ENCODE assay signal across 8 cellular contexts in genomic region chr12:128817115-128818015, GRCh38. TPM values are rescaled to one million over a fixed set of nuclear protein-coding genes. Genes with fewer than 3 reads are reported as not detected.
DNase-seq lines count a peak whose midpoint lies in the region; ATAC-seq and TF ChIP-seq lines count a peak whose summit lies in the region.

No MANE protein-coding gene starts in this region.

- peak overlapping the region; percentile 41 for H3K18ac ChIP-seq in H9 (ENCODE audit: insufficient read length, low read depth, low read length)

- H3K27me3 ChIP-seq in H9 (ENCODE audit: insufficient read depth, low read length) (no peaks in the 10 kb centered on the region), mucosa of stomach (ENCODE audit: control insufficient read depth, insufficient read depth, low read length) (no peaks in the 10 kb centered on the region)

- no peak overlapping the region for H3T11ph ChIP-seq in H9 (ENCODE audit: low read length)

- H3K4me1 Mint-ChIP-seq in H9, result peaks cover 45 to 50% of the 10 kb centered on the region in 2 experiments

- no peak overlapping the region for H3K23ac ChIP-seq in H9 (ENCODE audit: insufficient read length, low read depth, low read length)

- H3K9me3 ChIP-seq in H9 (ENCODE audit: control insufficient read depth, low read depth, low read length), result no peaks in the 10 kb centered on the region
- no peaks in the 10 kb centered on the region for H3K9me3 ChIP-seq in mucosa of stomach (ENCODE audit: control insufficient read depth, low read length)

- no peak overlapping the region for H2AK5ac ChIP-seq in H9 (ENCODE audit: insufficient read length, low read length)

- H2AFZ ChIP-seq in H9 (ENCODE audit: low read length), result no peak overlapping the region

- peak; percentile 30 for ATAC-seq in GM18508 (IDR thresholded peaks at IDR 0.05; ENCODE audit: insufficient read depth, unreplicated experiment)
- ATAC-seq in omental fat pad (ENCODE audit: low FRiP score), result no peak

- peak overlapping the region in 1 of 3 experiments; percentile 76; a peak in 3 of 7 replicates for H3K27ac Mint-ChIP-seq in H9

- H2BK15ac ChIP-seq in H9 (ENCODE audit: low read depth, low read length), result no peak overlapping the region

- no peaks in the 10 kb centered on the region for H3K27me3 Mint-ChIP-seq in H9 (ENCODE audit: low read depth)

- WGBS in H9 (ENCODE audit: extremely low coverage, insufficient read length, low lambda C conversion rate), result no CpG with 5 or more reads among the region's 8 CpGs

- H3K36me3 ChIP-seq in mucosa of stomach (ENCODE audit: control insufficient read depth, insufficient read depth, low read length), result no peaks in the 10 kb centered on the region

- no peak overlapping the region for H2BK20ac ChIP-seq in H9 (ENCODE audit: low read depth, low read length, poor library complexity, severe bottlenecking)

- no peaks in the 10 kb centered on the region for H3K23me2 ChIP-seq in H9 (ENCODE audit: insufficient read length, low read depth, low read length, poor library complexity, severe bottlenecking)

- peaks cover 18% of the 10 kb centered on the region for H3K79me1 ChIP-seq in H9 (ENCODE audit: insufficient read depth, low read depth, low read length, poor library complexity, severe bottlenecking)

- TF ChIP-seq CTCF in H9 (conservative IDR thresholded peaks at IDR 0.05), result no peak
- no peak for TF ChIP-seq CTCF in coronary artery (IDR thresholded peaks at IDR 0.05)
- TF ChIP-seq CTCF in omental fat pad (IDR thresholded peaks at IDR 0.05), result no peak

- H3K9ac ChIP-seq in H9 (ENCODE audit: extremely low read depth, insufficient read length, low read length) (no peak overlapping the region), mucosa of stomach (ENCODE audit: low read length) (peak overlapping the region; percentile 5)

- H2BK12ac ChIP-seq in H9 (ENCODE audit: insufficient read length, low read depth, low read length), result no peak overlapping the region

- H3K79me2 ChIP-seq in H9 (ENCODE audit: insufficient read depth, low read length), result peaks cover 64% of the 10 kb centered on the region

- H4K91ac ChIP-seq in H9 (ENCODE audit: insufficient read length, low read depth, low read length), result no peak overlapping the region

- no peaks in the 10 kb centered on the region for H3K9me3 Mint-ChIP-seq in H9

- DNase-seq in H9 (no peak), NCI-H510A (lab: John Stamatoyannopoulos, UW) (peak; percentile 43), coronary artery (ENCODE audit: low spot score) (no peak), LoVo (ENCODE audit: low spot score) (no peak), omental fat pad (ENCODE audit: low spot score) (no peak), GM19240 (ENCODE audit: insufficient read length, low spot score) (no peak)

- H3K4me3 Mint-ChIP-seq in H9, result no peak overlapping the region; a peak in 1 of 5 replicates

- peaks cover 12% of the 10 kb centered on the region for H3K4me1 ChIP-seq in H9 (ENCODE audit: insufficient read depth, low read length)
- H3K4me1 ChIP-seq in mucosa of stomach (ENCODE audit: control insufficient read depth, insufficient read depth, low read length), result peaks cover 43% of the 10 kb centered on the region

- H4K8ac ChIP-seq in H9 (replicated peaks; ENCODE audit: insufficient read length, low read depth, low read length), result no peak overlapping the region

- H3K27ac ChIP-seq in H9 (ENCODE audit: insufficient read length, low read depth, low read length), result no peak overlapping the region
- H3K27ac ChIP-seq in coronary artery, result peak overlapping the region; percentile 60 to 65

- H4K5ac ChIP-seq in H9 (ENCODE audit: insufficient read length, low read depth, low read length), result no peak overlapping the region

- no peak overlapping the region for H3K4me2 ChIP-seq in H9 (ENCODE audit: insufficient read depth, insufficient read length, low read length)

- no peaks in the 10 kb centered on the region for H4K20me1 ChIP-seq in H9 (ENCODE audit: control insufficient read depth, insufficient read depth, insufficient read length)

- H3K14ac ChIP-seq in H9 (ENCODE audit: insufficient read depth, low read length), result no peak overlapping the region

- no peak overlapping the region for H3K56ac ChIP-seq in H9 (ENCODE audit: insufficient read length, low read depth, low read length)

- H3K4me3 ChIP-seq in coronary artery (peak overlapping the region; percentile 9), mucosa of stomach (ENCODE audit: low read length) (no peak overlapping the region)

- H3K36me3 Mint-ChIP-seq in H9 (ENCODE audit: insufficient read depth in 1 of 3, low read depth in 3 of 3), result peaks cover 26 to 43% (median 43%) of the 10 kb centered on the region in 3 experiments; a peak in 6 of 7 replicates

- no peak overlapping the region for H3K4ac ChIP-seq in H9 (ENCODE audit: low read depth, low read length)

- H2BK5ac ChIP-seq in H9 (ENCODE audit: insufficient read length, low read length), result no peak overlapping the region

- no peak overlapping the region for H2BK120ac ChIP-seq in H9 (ENCODE audit: low read depth, low read length, poor library complexity, severe bottlenecking)

RNA-seq across cellular contexts. Expression of gene SLC15A4, which starts 6.4 kb away (rescaled TPM):
- total RNA-seq in H9 (2021) (21.6 and 23.0 TPM in 2 replicates), omental fat pad (10 to 100 TPM; 20.8 to 50.3 (median 43.6) TPM)

RNA-seq across cellular contexts. Expression of gene GLT1D1, which starts 35.9 kb away (rescaled TPM):
- total RNA-seq in H9 (2021), result 6.7 and 7.0 TPM in 2 replicates
- total RNA-seq in omental fat pad, result 10 to 100 TPM in 1 of 4 donors, under 1 TPM in 3; 0.09 to 10.4 (median 0.71) TPM
